ENCODE assay signal across 16 cellular contexts in the genomic region with DNA sequence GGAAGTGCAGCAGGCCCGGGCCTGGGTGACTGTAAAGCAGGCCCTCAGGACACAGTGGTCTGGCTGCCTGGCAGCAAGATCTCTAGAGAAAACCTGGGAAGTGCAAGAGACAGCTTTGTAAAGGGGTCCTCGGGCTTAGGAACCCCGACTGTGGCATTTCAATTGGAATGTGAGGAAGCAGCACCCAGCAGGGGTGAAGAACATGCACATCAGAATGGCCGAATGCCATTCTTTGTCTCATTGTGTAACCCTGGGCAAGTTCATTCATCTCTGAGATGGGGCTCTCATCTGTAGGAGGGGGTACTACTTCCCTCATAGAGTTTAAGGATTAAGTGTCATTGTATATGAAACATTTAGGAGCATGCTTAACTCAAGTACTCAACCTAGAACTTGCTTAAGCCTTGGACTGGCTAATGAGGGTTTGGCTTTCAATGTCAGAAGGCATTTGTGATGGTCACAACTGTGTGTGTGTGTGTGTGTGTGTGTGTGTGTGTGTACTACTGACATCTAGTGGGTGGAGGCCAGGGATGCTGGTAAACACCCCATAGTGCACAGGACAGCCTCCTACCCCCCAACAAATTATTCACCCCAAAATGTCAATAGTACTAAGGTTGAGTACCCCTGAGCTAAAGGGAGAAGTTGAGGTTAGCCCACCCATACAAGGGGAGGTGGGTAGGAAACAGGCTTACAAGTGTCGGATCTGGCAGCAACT. TPM values are rescaled to one million over a fixed set of nuclear protein-coding genes. Genes with fewer than 3 reads are reported as not detected.
DNase-seq lines count a peak whose midpoint lies in the region; TF ChIP-seq lines count a peak whose summit lies in the region.
"Had no signal": no experiment of that assay in that cellular context is flagged by ENCODE, and none has a peak within 500 bp of the region (broad histone marks: within the 10 kb centered on the region; RNA-seq: fewer than 3 reads in every experiment).

No MANE protein-coding gene starts in this region.

- H3K79me1 ChIP-seq in mesendoderm (ENCODE audit: low read length) = no peaks in the 10 kb centered on the region

- no peak overlapping the region; the same call in 1 of the 2 replicates for H3K4me3 ChIP-seq in HUES48 (ENCODE audit: low read depth, low read length)
- H3K4me3 ChIP-seq in mesendoderm (ENCODE audit: low read length) = no peak overlapping the region
- H3K4me3 ChIP-seq in osteoblast (ENCODE audit: insufficient read depth, low read length) = no peak overlapping the region
- H3K4me3 ChIP-seq: gastroesophageal sphincter, MG63, tibial artery had no signal

- no peak overlapping the region for H2BK15ac ChIP-seq in mesendoderm (replicated peaks; ENCODE audit: low read depth)

- H4K5ac ChIP-seq in mesendoderm (ENCODE audit: low read length) = no peak overlapping the region

- H3K9me3 Mint-ChIP-seq in activated naive CD8-positive, alpha-beta T cell (ENCODE audit: low read depth) = no peaks in the 10 kb centered on the region
- H3K9me3 Mint-ChIP-seq: nephron had no signal

- H3K27me3 ChIP-seq in HUES48 (ENCODE audit: control insufficient read depth, insufficient read depth, low read length) (no peaks in the 10 kb centered on the region), mesendoderm (ENCODE audit: insufficient read depth, low read length, poor library complexity) (no peaks in the 10 kb centered on the region), osteoblast (ENCODE audit: insufficient read depth, low read length) (no peaks in the 10 kb centered on the region)
- H3K27me3 ChIP-seq: gastroesophageal sphincter, MG63, tibial artery had no signal

- no peaks in the 10 kb centered on the region for H3K27me3 Mint-ChIP-seq in activated naive CD8-positive, alpha-beta T cell

- H3K79me2 ChIP-seq in mesendoderm (ENCODE audit: control insufficient read depth, insufficient read depth, low read length) = no peaks in the 10 kb centered on the region
- H3K79me2 ChIP-seq in osteoblast (ENCODE audit: insufficient read depth, low read length) = peaks cover 3% of the 10 kb centered on the region

- H3K4me1 ChIP-seq in HUES48 (ENCODE audit: control insufficient read depth, insufficient read depth, low read length) = peaks cover 52% of the 10 kb centered on the region
- H3K4me1 ChIP-seq in mesendoderm (ENCODE audit: control insufficient read depth, low read depth, low read length) = peaks cover 2% of the 10 kb centered on the region
- H3K4me1 ChIP-seq in osteoblast (ENCODE audit: insufficient read depth, low read length) = no peaks in the 10 kb centered on the region
- H3K4me1 ChIP-seq: gastroesophageal sphincter had no signal

- no peak overlapping the region for H4K8ac ChIP-seq in mesendoderm (ENCODE audit: low read depth, low read length)

- H3K36me3 ChIP-seq in HUES48 (ENCODE audit: control insufficient read depth, insufficient read depth, low read length) = no peaks in the 10 kb centered on the region
- no peaks in the 10 kb centered on the region for H3K36me3 ChIP-seq in mesendoderm (ENCODE audit: control insufficient read depth, insufficient read depth, low read length)
- no peaks in the 10 kb centered on the region for H3K36me3 ChIP-seq in osteoblast (ENCODE audit: insufficient read depth, low read length)
- H3K36me3 ChIP-seq: gastroesophageal sphincter, MG63, tibial artery had no signal

- H3K27ac ChIP-seq in HUES48 (ENCODE audit: low read depth, low read length) (peak overlapping the region; percentile 93), mesendoderm (ENCODE audit: low read depth, low read length) (peak overlapping the region; percentile 43), osteoblast (ENCODE audit: low read depth, low read length) (no peak overlapping the region)
- H3K27ac ChIP-seq: gastroesophageal sphincter, tibial artery had no signal

- no peak overlapping the region for H2BK120ac ChIP-seq in mesendoderm (ENCODE audit: low read depth, low read length)

- H3K4me1 Mint-ChIP-seq in activated naive CD8-positive, alpha-beta T cell (ENCODE audit: low read depth) = peaks cover 46% of the 10 kb centered on the region
- H3K4me1 Mint-ChIP-seq: nephron had no signal

- H3K4me2 ChIP-seq in mesendoderm (ENCODE audit: low read length) = no peak overlapping the region
- H3K4me2 ChIP-seq in osteoblast (ENCODE audit: insufficient read depth, low read length) = no peak overlapping the region

- H3K9ac ChIP-seq in HUES48 (ENCODE audit: low read depth, low read length) (0 out of 2 replicates have a peak overlapping the region, but pooled peaks have one; percentile 24), mesendoderm (ENCODE audit: low read length) (no peak overlapping the region)

- no peak overlapping the region for H2AK5ac ChIP-seq in mesendoderm (ENCODE audit: low read length)

- DNase-seq in DMS53 (lab: John Stamatoyannopoulos, UW) (peak; percentile 22), DMS53 treated with DMSO at 0.1 percent for 48 hours (lab: John Stamatoyannopoulos, UW; ENCODE audit: unreplicated experiment) (no peak), mesendoderm (peak; percentile 95), NOMO-1 (lab: John Stamatoyannopoulos, UW; ENCODE audit: unreplicated experiment in 2 of 2) (no peak), osteoblast (ENCODE audit: insufficient read length, low spot score, missing footprints) (no peak), HCEC 1CT (no peak)
- DNase-seq: 8988T; Calu3; effector CD4-positive, alpha-beta T cell; left colon; MG63; tibial artery had no signal

- no peak overlapping the region for H2BK5ac ChIP-seq in mesendoderm (ENCODE audit: low read length)

- H4K20me1 ChIP-seq in osteoblast (ENCODE audit: insufficient read depth, low read length) = peaks cover 20% of the 10 kb centered on the region

- no peak overlapping the region for H3K4me3 Mint-ChIP-seq in activated naive CD8-positive, alpha-beta T cell
- H3K4me3 Mint-ChIP-seq: nephron had no signal

- TF ChIP-seq CTCF in osteoblast (IDR thresholded peaks at IDR 0.05; ENCODE audit: extremely low read depth, low read depth, low read length) = no peak

- no peaks in the 10 kb centered on the region for H3K36me3 Mint-ChIP-seq in activated naive CD8-positive, alpha-beta T cell

- H3K9me3 ChIP-seq in HUES48 (ENCODE audit: control insufficient read depth, insufficient read depth, low read length) (no peaks in the 10 kb centered on the region), osteoblast (ENCODE audit: low read depth, low read length) (no peaks in the 10 kb centered on the region)
- H3K9me3 ChIP-seq: gastroesophageal sphincter, MG63, tibial artery had no signal

- H3K56ac ChIP-seq in mesendoderm (ENCODE audit: low read length) = no peak overlapping the region

- H3K4ac ChIP-seq in mesendoderm (ENCODE audit: low read depth, low read length) = no peak overlapping the region

- H3K18ac ChIP-seq in mesendoderm (ENCODE audit: low read length) = no peak overlapping the region

- peak overlapping the region; percentile 17 for H3K27ac Mint-ChIP-seq in activated naive CD8-positive, alpha-beta T cell

- H2AFZ ChIP-seq in osteoblast (ENCODE audit: low read length) = no peak overlapping the region

- WGBS in mesendoderm (ENCODE audit: extremely low coverage, insufficient coverage, low lambda C conversion rate) = no CpG with 5 or more reads among the region's 5 CpGs

- H3K23ac ChIP-seq in mesendoderm (ENCODE audit: low read length) = no peak overlapping the region

RNA-seq across cellular contexts. Expression of a gene that starts 29.3 kb away (rescaled TPM):
- polyA plus RNA-seq in mesendoderm (2013, experiment 1 of 2) = 81.5 TPM
- polyA plus RNA-seq in mesendoderm (2013, experiment 2 of 2) = 82.9 TPM
- 36.5 and 41.6 TPM in 2 replicates for total RNA-seq in osteoblast

Comparison
In these comparisons a context has a peak if more than half of its experiments do, and no peak if none do; other contexts are left out.
1. DNase-seq: peak in DMS53 (single experiment) and mesendoderm (single experiment); none in DMS53 treated with DMSO at 0.1 percent for 48 hours (single experiment), NOMO-1 (0 of 2), osteoblast (single experiment) and HCEC 1CT (single experiment).